In genomic region chr5:113770648-113771047, GRCh38 we compare ENCODE assay signal across 33 cellular contexts.
"Had no signal": no experiment of that assay in that cellular context is flagged by ENCODE, and none has a peak within 500 bp of the region (broad histone marks: within the 10 kb centered on the region; RNA-seq: fewer than 3 reads in every experiment).

No MANE protein-coding gene starts in this region.

- H3K36me3 Mint-ChIP-seq: activated CD4-positive, alpha-beta memory T cell treated with anti-CD3 and anti-CD28 coated beads for 36 hours; activated CD8-positive, alpha-beta memory T cell treated with anti-CD3 and anti-CD28 coated beads, Interleukin-2, amount 10 ng/mL, durations not matched to agents 7 days and 5 days; activated naive CD4-positive, alpha-beta T cell treated with anti-CD3 and anti-CD28 coated beads, Interleukin-2, amount 10 ng/mL, durations not matched to agents 7 days and 5 days; activated naive CD8-positive, alpha-beta T cell; T-cell had no signal

- H3K36me3 ChIP-seq: brain microvascular endothelial cell, colonic mucosa, gastrocnemius medialis, heart left ventricle, WERI-Rb-1 had no signal

- H3K27me3 Mint-ChIP-seq: activated CD4-positive, alpha-beta memory T cell treated with anti-CD3 and anti-CD28 coated beads for 36 hours; activated CD4-positive, alpha-beta T cell treated with anti-CD3 and anti-CD28 coated beads for 36 hours; activated CD4-positive, alpha-beta T cell treated with anti-CD3 and anti-CD28 coated beads, Interleukin-2, amount 10 ng/mL, durations not matched to agents 24 days and 14 days; activated CD8-positive, alpha-beta memory T cell treated with anti-CD3 and anti-CD28 coated beads, Interleukin-2, amount 10 ng/mL, durations not matched to agents 7 days and 5 days; activated naive CD4-positive, alpha-beta T cell treated with anti-CD3 and anti-CD28 coated beads, Interleukin-2, amount 10 ng/mL, durations not matched to agents 7 days and 5 days; T-cell had no signal

- H3K9me3 ChIP-seq: colonic mucosa, gastrocnemius medialis had no signal

- H3K4me3 Mint-ChIP-seq: activated CD4-positive, alpha-beta memory T cell treated with anti-CD3 and anti-CD28 coated beads for 36 hours; activated CD4-positive, alpha-beta T cell treated with anti-CD3 and anti-CD28 coated beads for 36 hours; activated CD4-positive, alpha-beta T cell treated with anti-CD3 and anti-CD28 coated beads, Interleukin-2, amount 10 ng/mL, durations not matched to agents 24 days and 14 days; activated CD8-positive, alpha-beta memory T cell treated with anti-CD3 and anti-CD28 coated beads, Interleukin-2, amount 10 ng/mL, durations not matched to agents 7 days and 5 days; activated CD8-positive, alpha-beta T cell treated with anti-CD3 and anti-CD28 coated beads, Interleukin-2, amount 10 ng/mL, durations not matched to agents 7 days and 5 days; activated naive CD4-positive, alpha-beta T cell treated with anti-CD3 and anti-CD28 coated beads, Interleukin-2, amount 10 ng/mL, durations not matched to agents 7 days and 5 days; activated naive CD8-positive, alpha-beta T cell; activated T-cell treated with anti-CD3 and anti-CD28 coated beads, Interleukin-2, amount 50 U/mL, for 72 hours; T-cell; T-helper 1 cell treated with Interleukin-12 subunit alpha and Interleukin-12 subunit beta and Interleukin-4 antibody, amounts not matched to agents 30 μg/mL and 1 μg/mL, for 36 hours; T-helper 2 cell treated with Interferon-gamma antibody and Interleukin-4, amounts not matched to agents 5 μg/mL and 100 μg/mL, for 36 hours had no signal

- H3K4me1 Mint-ChIP-seq: activated CD4-positive, alpha-beta T cell treated with anti-CD3 and anti-CD28 coated beads for 36 hours; activated CD4-positive, alpha-beta T cell treated with anti-CD3 and anti-CD28 coated beads, Interleukin-2, amount 10 ng/mL, durations not matched to agents 24 days and 14 days; activated CD8-positive, alpha-beta memory T cell treated with anti-CD3 and anti-CD28 coated beads, Interleukin-2, amount 10 ng/mL, durations not matched to agents 7 days and 5 days; activated naive CD4-positive, alpha-beta T cell treated with anti-CD3 and anti-CD28 coated beads, Interleukin-2, amount 10 ng/mL, durations not matched to agents 7 days and 5 days; T-cell had no signal

- H3K4me1 ChIP-seq: colonic mucosa, foreskin keratinocyte, gastrocnemius medialis, heart left ventricle had no signal

- FAIRE-seq: astrocyte, bronchial epithelial cell had no signal

- H3K4me3 ChIP-seq: colonic mucosa, gastrocnemius medialis, heart left ventricle had no signal

- H3K27ac Mint-ChIP-seq: activated CD4-positive, alpha-beta memory T cell treated with anti-CD3 and anti-CD28 coated beads for 36 hours; activated CD4-positive, alpha-beta T cell treated with anti-CD3 and anti-CD28 coated beads for 36 hours; activated CD4-positive, alpha-beta T cell treated with anti-CD3 and anti-CD28 coated beads, Interleukin-2, amount 10 ng/mL, durations not matched to agents 24 days and 14 days; activated CD8-positive, alpha-beta memory T cell treated with anti-CD3 and anti-CD28 coated beads, Interleukin-2, amount 10 ng/mL, durations not matched to agents 7 days and 5 days; activated CD8-positive, alpha-beta T cell treated with anti-CD3 and anti-CD28 coated beads, Interleukin-2, amount 10 ng/mL, durations not matched to agents 7 days and 5 days; activated naive CD4-positive, alpha-beta T cell treated with anti-CD3 and anti-CD28 coated beads, Interleukin-2, amount 10 ng/mL, durations not matched to agents 7 days and 5 days; activated naive CD8-positive, alpha-beta T cell; activated T-cell treated with anti-CD3 and anti-CD28 coated beads, Interleukin-2, amount 50 U/mL, for 72 hours; T-cell; T-helper 1 cell treated with Interleukin-12 subunit alpha and Interleukin-12 subunit beta and Interleukin-4 antibody, amounts not matched to agents 30 μg/mL and 1 μg/mL, for 36 hours; T-helper 2 cell treated with Interferon-gamma antibody and Interleukin-4, amounts not matched to agents 5 μg/mL and 100 μg/mL, for 36 hours had no signal

- H3K27me3 ChIP-seq: brain microvascular endothelial cell, colonic mucosa, foreskin keratinocyte, gastrocnemius medialis, heart left ventricle had no signal

- DNase-seq: activated CD4-positive, alpha-beta memory T cell treated with anti-CD3 and anti-CD28 coated beads for 36 hours; activated CD4-positive, alpha-beta T cell treated with anti-CD3 and anti-CD28 coated beads for 36 hours; activated CD4-positive, alpha-beta T cell treated with anti-CD3 and anti-CD28 coated beads, Interleukin-2, amount 10 ng/mL, durations not matched to agents 24 days and 14 days; activated CD4-positive, CD25-positive, alpha-beta regulatory T cell; activated CD4-positive, CD25-positive, alpha-beta regulatory T cell treated with anti-CD3 and anti-CD28 coated beads, Interleukin-2, amount 50 U/mL, for 72 hours; activated CD8-positive, alpha-beta memory T cell treated with anti-CD3 and anti-CD28 coated beads, Interleukin-2, amount 10 ng/mL, durations not matched to agents 7 days and 5 days; activated CD8-positive, alpha-beta memory T cell treated with anti-CD3 and anti-CD28 coated beads, Interleukin-2, amount 50 U/mL, for 4 hours; activated CD8-positive, alpha-beta T cell treated with anti-CD3 and anti-CD28 coated beads, Interleukin-2, amount 10 ng/mL, durations not matched to agents 7 days and 5 days; activated gamma-delta T cell; activated naive CD4-positive, alpha-beta T cell; activated naive CD4-positive, alpha-beta T cell treated with anti-CD3 and anti-CD28 coated beads, Interleukin-2, amount 10 ng/mL, durations not matched to agents 7 days and 5 days; activated T-cell treated with anti-CD3 and anti-CD28 coated beads, Interleukin-2, amount 50 U/mL, for 1 hour; activated T-cell treated with anti-CD3 and anti-CD28 coated beads, Interleukin-2, amount 50 U/mL, for 72 hours; amniotic stem cell; anterior cingulate cortex; brain microvascular endothelial cell; cerebellar nuclear complex; colonic mucosa; effector CD8-positive, alpha-beta T cell; foreskin keratinocyte; gastrocnemius medialis; glutamatergic neuron; heart left ventricle; SW 1271; T-cell; T1000; WERI-Rb-1 had no signal

- ATAC-seq: activated CD4-positive, alpha-beta T cell treated with anti-CD3 and anti-CD28 coated beads for 36 hours; activated CD8-positive, alpha-beta memory T cell treated with anti-CD3 and anti-CD28 coated beads, Interleukin-2, amount 10 ng/mL, durations not matched to agents 7 days and 5 days; activated CD8-positive, alpha-beta T cell treated with anti-CD3 and anti-CD28 coated beads, Interleukin-2, amount 10 ng/mL, durations not matched to agents 7 days and 5 days; activated T-cell treated with anti-CD3 and anti-CD28 coated beads, Interleukin-2, amount 50 U/mL, for 72 hours; esophagus mucosa; foreskin keratinocyte; gastrocnemius medialis; heart left ventricle; T-cell had no signal

- H3K27ac ChIP-seq: brain microvascular endothelial cell, colonic mucosa, foreskin keratinocyte, gastrocnemius medialis, heart left ventricle, WERI-Rb-1 had no signal
